In the genomic region with DNA sequence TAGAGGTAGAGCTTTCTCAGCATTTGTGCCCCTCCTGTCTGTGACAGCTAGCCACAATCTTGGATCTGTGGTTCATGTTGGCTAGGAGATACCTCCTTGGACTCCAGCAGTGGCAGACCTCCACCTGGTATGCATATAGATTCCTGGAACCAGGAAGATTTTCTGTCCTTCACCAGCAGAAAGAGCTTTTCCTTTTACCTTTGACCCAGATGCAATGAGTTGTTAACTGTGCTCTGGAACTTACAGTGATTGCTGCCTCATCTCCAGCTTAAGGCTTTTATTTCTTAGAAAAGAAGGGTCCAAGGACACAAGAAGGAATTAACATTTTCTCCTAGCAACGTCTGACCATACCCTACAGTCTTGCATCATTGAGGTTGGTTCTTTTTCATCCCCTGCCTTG, we compare ENCODE assay signal across 26 cellular contexts.
DNase-seq lines count a peak whose midpoint lies in the region; ATAC-seq, FAIRE-seq and TF ChIP-seq lines count a peak whose summit lies in the region.
"Had no signal": no experiment of that assay in that cellular context is flagged by ENCODE, and none has a peak within 500 bp of the region (broad histone marks: within the 10 kb centered on the region; RNA-seq: fewer than 3 reads in every experiment).

No MANE protein-coding gene starts in this region.

- peak overlapping the region; percentile 96 for H3K27ac Mint-ChIP-seq in endodermal cell
- H3K27ac Mint-ChIP-seq: B cell; CD4-positive, alpha-beta T cell; CD8-positive, alpha-beta memory T cell had no signal

- H3K79me1 ChIP-seq in neuronal stem cell (ENCODE audit: low read depth, low read length): no peaks in the 10 kb centered on the region

- H3K27me3 Mint-ChIP-seq in endodermal cell (ENCODE audit: insufficient read depth): no peaks in the 10 kb centered on the region
- H3K27me3 Mint-ChIP-seq: CD4-positive, alpha-beta T cell; CD8-positive, alpha-beta memory T cell had no signal

- no peak overlapping the region for H3K4me2 ChIP-seq in neuronal stem cell (ENCODE audit: insufficient read depth, low read length, poor library complexity, severe bottlenecking)
- H3K4me2 ChIP-seq: A549; BLaER1 treated with 17β-estradiol and CSF1 and Interleukin-3, amounts not matched to agents 10 nM and 100 nM had no signal

- H2BK120ac ChIP-seq in neuronal stem cell (ENCODE audit: low read depth, low read length): no peak overlapping the region

- peak; percentile 68 for ATAC-seq in left colon
- ATAC-seq: A549, GM12878 had no signal

- H3K27me3 ChIP-seq in endodermal cell (ENCODE audit: control insufficient read depth, insufficient read depth, low read length, poor library complexity, severe bottlenecking) (no peaks in the 10 kb centered on the region), small intestine (ENCODE audit: control insufficient read depth in 2 of 2, insufficient read depth in 2 of 2, low read length in 2 of 2) (no peaks in the 10 kb centered on the region), neuronal stem cell (ENCODE audit: control insufficient read depth in 3 of 3, insufficient read depth in 3 of 3, low read depth in 1 of 3, low read length in 3 of 3) (no peaks in the 10 kb centered on the region)
- H3K27me3 ChIP-seq: BLaER1 treated with 17β-estradiol and CSF1 and Interleukin-3, amounts not matched to agents 10 nM and 100 nM had no signal

- peak overlapping the region; percentile 29 for H3K4me3 Mint-ChIP-seq in endodermal cell
- H3K4me3 Mint-ChIP-seq: B cell; CD4-positive, alpha-beta T cell; CD8-positive, alpha-beta memory T cell had no signal

- H2AFZ ChIP-seq in neuronal stem cell (ENCODE audit: low read length): no peak overlapping the region

- H3K36me3 Mint-ChIP-seq in endodermal cell (ENCODE audit: low read depth): peaks cover 6% of the 10 kb centered on the region
- H3K36me3 Mint-ChIP-seq: CD8-positive, alpha-beta memory T cell had no signal

- peaks cover 42% of the 10 kb centered on the region for H3K4me1 Mint-ChIP-seq in endodermal cell
- H3K4me1 Mint-ChIP-seq: B cell; CD8-positive, alpha-beta memory T cell had no signal

- H3K9me3 ChIP-seq in endodermal cell (ENCODE audit: control insufficient read depth, low read length): peaks cover 27% of the 10 kb centered on the region
- H3K9me3 ChIP-seq in small intestine (ENCODE audit: control insufficient read depth, low read depth): no peaks in the 10 kb centered on the region
- H3K9me3 ChIP-seq in neuronal stem cell (replicated peaks in 1 of 2; ENCODE audit: control insufficient read depth in 2 of 2, insufficient read depth in 1 of 2, low read depth in 1 of 2, low read length in 2 of 2): no peaks in the 10 kb centered on the region

- H4K8ac ChIP-seq in neuronal stem cell (ENCODE audit: low read depth, low read length): no peak overlapping the region

- H3K4me3 ChIP-seq in endodermal cell (ENCODE audit: low read length) (peak overlapping the region; percentile 4), small intestine (ENCODE audit: low read depth in 1 of 2, low read length in 2 of 2) (no peak overlapping the region), neuronal stem cell (ENCODE audit: low read length in 2 of 2) (no peak overlapping the region)
- H3K4me3 ChIP-seq: A549; BLaER1 treated with 17β-estradiol and CSF1 and Interleukin-3, amounts not matched to agents 10 nM and 100 nM; GM12878 had no signal

- H3K36me3 ChIP-seq in endodermal cell (ENCODE audit: control insufficient read depth, insufficient read depth, low read length): no peaks in the 10 kb centered on the region
- H3K36me3 ChIP-seq in small intestine (ENCODE audit: control insufficient read depth in 2 of 2, insufficient read depth in 2 of 2, low read length in 2 of 2): no peaks in the 10 kb centered on the region
- H3K36me3 ChIP-seq in neuronal stem cell (replicated peaks in 1 of 2; ENCODE audit: control insufficient read depth in 2 of 2, insufficient read depth in 2 of 2, low read length in 2 of 2): no peaks in the 10 kb centered on the region
- H3K36me3 ChIP-seq: BLaER1 treated with 17β-estradiol and CSF1 and Interleukin-3, amounts not matched to agents 10 nM and 100 nM had no signal

- intact Hi-C loops in left colon (cut with DNase I, micrococcal nuclease): no loop called here

- peaks cover 7% of the 10 kb centered on the region for H3K4me1 ChIP-seq in endodermal cell (ENCODE audit: control insufficient read depth, insufficient read depth, low read length)
- no peaks in the 10 kb centered on the region for H3K4me1 ChIP-seq in small intestine (ENCODE audit: control insufficient read depth in 2 of 2, insufficient read depth in 1 of 2, low read depth in 1 of 2, low read length in 1 of 2)
- no peaks in the 10 kb centered on the region for H3K4me1 ChIP-seq in neuronal stem cell (ENCODE audit: control insufficient read depth in 2 of 2, insufficient read depth in 1 of 2, low read depth in 1 of 2, low read length in 2 of 2)
- H3K4me1 ChIP-seq: A549; BLaER1 treated with 17β-estradiol and CSF1 and Interleukin-3, amounts not matched to agents 10 nM and 100 nM had no signal

- no peak for FAIRE-seq in small intestine (lab: Jason Lieb, UNC)
- FAIRE-seq: A549, GM12878, GM12892, GM18507 had no signal

- H3K9me3 Mint-ChIP-seq in endodermal cell: peaks cover 16% of the 10 kb centered on the region

- no peak overlapping the region for H3K4ac ChIP-seq in neuronal stem cell (ENCODE audit: low read length)

- H4K91ac ChIP-seq in neuronal stem cell (ENCODE audit: low read depth, low read length, poor library complexity): no peak overlapping the region

- no peak for TF ChIP-seq CTCF in endodermal cell (conservative IDR thresholded peaks at IDR 0.05)

- no peak overlapping the region for H2AK5ac ChIP-seq in neuronal stem cell (ENCODE audit: low read depth, low read length)

- no peak overlapping the region for H3K18ac ChIP-seq in neuronal stem cell (ENCODE audit: low read length)

- no peak overlapping the region for H3K23ac ChIP-seq in neuronal stem cell (ENCODE audit: low read depth, low read length, poor library complexity)

- H3K27ac ChIP-seq in endodermal cell (ENCODE audit: low read depth, low read length) (peak overlapping the region; percentile 0), small intestine (ENCODE audit: low read depth in 1 of 2, low read length in 1 of 2) (no peak overlapping the region), neuronal stem cell (replicated peaks; ENCODE audit: low read length) (no peak overlapping the region)
- H3K27ac ChIP-seq: 22Rv1; A549; BLaER1 treated with 17β-estradiol and CSF1 and Interleukin-3, amounts not matched to agents 10 nM and 100 nM; C4-2B had no signal

- no peak overlapping the region for H2BK12ac ChIP-seq in neuronal stem cell (ENCODE audit: low read length)

- H3K9ac ChIP-seq in endodermal cell (ENCODE audit: extremely low read depth, low read length, poor library complexity, severe bottlenecking): peak overlapping the region; percentile 37
- no peak overlapping the region for H3K9ac ChIP-seq in neuronal stem cell (ENCODE audit: low read depth, low read length, poor library complexity)
- H3K9ac ChIP-seq: BLaER1 treated with 17β-estradiol and CSF1 and Interleukin-3, amounts not matched to agents 10 nM and 100 nM had no signal

- H3K14ac ChIP-seq in neuronal stem cell (ENCODE audit: low read length): no peak overlapping the region

- 65 to 83% methylated on average over 1 of the region's 1 CpG for WGBS in endodermal cell (ENCODE audit: insufficient coverage in 1 of 2, insufficient read length in 1 of 2), 2 experiments
- 4 to 35% (median 6%) methylated on average over 1 of the region's 1 CpG for WGBS in small intestine, 3 donors
- WGBS in neuronal stem cell (ENCODE audit: extremely low coverage in 2 of 2, insufficient read length in 2 of 2, insufficient replicate concordance in 1 of 2), 2 donors: no CpG with 5 or more reads among the region's 1 CpG

- DNase-seq in amniotic epithelial cell (ENCODE audit: low read depth) (peak; percentile 2), endodermal cell (no peak), left colon (no peak), small intestine (peak; percentile 46), H4 (ENCODE audit: low spot score) (no peak), neuronal stem cell (ENCODE audit: low spot score) (no peak)
- no peak for DNase-seq in activated T-cell treated with anti-CD3 and anti-CD28 coated beads, Interleukin-2, amount 50 U/mL, for 1 hour
- DNase-seq: AML-193; CD4-positive, alpha-beta T cell; CD8-positive, alpha-beta memory T cell; COR-L47; DMS 273 treated with DMSO at 0.1 percent for 48 hours; DMS153; DMS53; DMS79; DND-41; EL; GDM1 had no signal

- no peak overlapping the region for H2BK5ac ChIP-seq in neuronal stem cell (ENCODE audit: low read length)

- H2BK15ac ChIP-seq in neuronal stem cell (ENCODE audit: low read length): no peak overlapping the region

Comparison
In these comparisons a context has a peak if more than half of its experiments do, and no peak if none do; other contexts are left out.
1. DNase-seq: peak in amniotic epithelial cell (single experiment) and small intestine (single experiment); none in endodermal cell (single experiment), left colon (0 of 2), activated T-cell treated with anti-CD3 and anti-CD28 coated beads, Interleukin-2, amount 50 U/mL, for 1 hour (single experiment), H4 (single experiment) and neuronal stem cell (single experiment).